8 cellular contexts compared by ENCODE assay signal in the genomic region with DNA sequence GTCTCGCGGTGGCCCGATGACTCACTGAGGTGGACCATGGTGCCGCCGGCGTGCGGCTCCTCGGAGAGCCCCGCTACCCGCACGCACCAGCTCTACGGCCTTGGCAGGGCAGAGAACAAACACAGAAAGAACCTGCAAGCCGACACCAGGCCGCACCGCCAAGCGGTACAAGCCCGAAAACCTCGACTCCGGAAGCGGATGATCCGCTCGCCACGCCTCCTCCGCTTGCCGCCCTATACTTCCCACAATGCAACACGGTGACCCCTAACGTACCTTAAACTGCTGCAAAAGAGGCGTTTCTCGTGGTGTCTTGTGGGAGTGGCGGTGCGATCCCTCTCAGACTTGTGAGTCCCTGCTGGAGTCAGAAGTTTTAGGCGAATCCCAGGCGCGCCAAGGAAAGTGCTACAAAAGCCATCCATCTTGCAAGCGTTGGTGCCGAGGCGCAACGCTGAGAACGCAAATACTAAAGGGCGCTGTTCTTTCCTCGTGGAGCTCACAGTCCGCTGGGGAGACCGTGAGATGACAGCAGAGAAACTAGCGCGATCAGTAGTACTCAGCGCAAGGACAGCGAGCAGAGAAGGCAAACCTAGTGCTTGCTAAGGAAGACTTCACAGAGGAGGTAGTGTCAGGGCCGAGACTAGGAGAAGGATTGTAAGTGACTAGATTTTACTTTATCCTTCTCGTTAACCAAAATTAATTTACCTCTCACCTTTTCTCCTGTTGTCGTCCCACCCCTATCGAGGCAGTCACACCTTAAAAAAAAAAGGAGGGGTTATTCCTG. TPM values are rescaled to one million over a fixed set of nuclear protein-coding genes. Genes with fewer than 3 reads are reported as not detected.
DNase-seq lines count a peak whose midpoint lies in the region; ATAC-seq and TF ChIP-seq lines count a peak whose summit lies in the region.

Gene MRPS16, minus strand, starts transcription at position 200 of the 781 bp plus-strand sequence. Its CDS starts 162 bp downstream, at position 38.

- H3K27ac Mint-ChIP-seq in nephron progenitor cell: peak within 1 kb of the TSS; percentile 99
- H3K27ac Mint-ChIP-seq in stimulated activated naive CD8-positive, alpha-beta T cell treated with anti-CD3 and anti-CD28 coated beads, Interleukin-15, amount 100 ng/mL, for 72 hours: peak within 1 kb of the TSS; percentile 96 to 99

- H3K4me3 ChIP-seq in H7 (ENCODE audit: insufficient read depth, low read depth, low read length): peak within 1 kb of the TSS; percentile 64
- peak within 1 kb of the TSS; percentile 87 for H3K4me3 ChIP-seq in MG63

- no peaks in the 10 kb centered on the region for H3K9me3 ChIP-seq in MG63

- peak; percentile 98 for DNase-seq in ELF-1 (ENCODE audit: low read depth, low spot score)
- DNase-seq in H7: peak; percentile 92
- DNase-seq in MG63: peak; percentile 96
- DNase-seq in SHP77 treated with DMSO at 0.1 percent for 48 hours (lab: John Stamatoyannopoulos, UW): peak; percentile 68
- peak; percentile 97 for DNase-seq in activated effector memory CD4-positive, alpha-beta T cell treated with anti-CD3 and anti-CD28 coated beads, Interleukin-2, amount 50 U/mL, for 16 hours
- DNase-seq in fibroblast of the conjunctiva (ENCODE audit: low read depth): peak; percentile 96
- peak; percentile 89 for DNase-seq in nephron progenitor cell
- DNase-seq in stimulated activated naive CD8-positive, alpha-beta T cell treated with anti-CD3 and anti-CD28 coated beads, Interleukin-15, amount 100 ng/mL, for 72 hours: peak; percentile 88 to 94

- no peaks in the 10 kb centered on the region for H3K27me3 Mint-ChIP-seq in nephron progenitor cell (ENCODE audit: low read depth, poor library complexity)
- H3K27me3 Mint-ChIP-seq in stimulated activated naive CD8-positive, alpha-beta T cell treated with anti-CD3 and anti-CD28 coated beads, Interleukin-15, amount 100 ng/mL, for 72 hours: no peaks in the 10 kb centered on the region

- ATAC-seq in stimulated activated naive CD8-positive, alpha-beta T cell treated with anti-CD3 and anti-CD28 coated beads, Interleukin-15, amount 100 ng/mL, for 72 hours: peak; percentile 92

- H3K9me3 Mint-ChIP-seq in nephron progenitor cell: peaks cover under 1% of the 10 kb centered on the region
- no peaks in the 10 kb centered on the region for H3K9me3 Mint-ChIP-seq in stimulated activated naive CD8-positive, alpha-beta T cell treated with anti-CD3 and anti-CD28 coated beads, Interleukin-15, amount 100 ng/mL, for 72 hours

- H3K36me3 ChIP-seq in H7 (replicated peaks; ENCODE audit: control insufficient read depth, insufficient read depth, low read length) (peaks cover 7% of the 10 kb centered on the region), MG63 (peaks cover 42% of the 10 kb centered on the region)

- H3K4me3 Mint-ChIP-seq in nephron progenitor cell: peak within 1 kb of the TSS; percentile 99
- H3K4me3 Mint-ChIP-seq in stimulated activated naive CD8-positive, alpha-beta T cell treated with anti-CD3 and anti-CD28 coated beads, Interleukin-15, amount 100 ng/mL, for 72 hours: peak within 1 kb of the TSS; percentile 98

- H3K4me1 Mint-ChIP-seq in nephron progenitor cell: peaks cover 42% of the 10 kb centered on the region
- peaks cover 47% of the 10 kb centered on the region for H3K4me1 Mint-ChIP-seq in stimulated activated naive CD8-positive, alpha-beta T cell treated with anti-CD3 and anti-CD28 coated beads, Interleukin-15, amount 100 ng/mL, for 72 hours

- H3K27me3 ChIP-seq in H7 (ENCODE audit: control insufficient read depth, insufficient read depth, low read length) (no peaks in the 10 kb centered on the region), MG63 (no peaks in the 10 kb centered on the region)

- H3K36me3 Mint-ChIP-seq in nephron progenitor cell (ENCODE audit: low read depth): peaks cover 26% of the 10 kb centered on the region

- TF ChIP-seq CTCF in nephron progenitor cell (IDR thresholded peaks at IDR 0.05): no peak

RNA-seq across cellular contexts. Expression of gene MRPS16, which starts in this region (rescaled TPM):
- 129 and 134 TPM in 2 replicates for total RNA-seq in H7 (2014; rRNA removed; shearing (Covaris generic))
- total RNA-seq in MG63 (2014; rRNA removed; shearing (Covaris generic); ENCODE audit: low replicate concordance): 61.4 TPM in 2 replicates

Comparison
In these comparisons a context has a peak if more than half of its experiments do, and no peak if none do; other contexts are left out.
1. Peak in every context shown above with its lines: DNase-seq, ATAC-seq and H3K4me3 ChIP-seq.